ENCODE assay signal across 9 cellular contexts in the genomic region with DNA sequence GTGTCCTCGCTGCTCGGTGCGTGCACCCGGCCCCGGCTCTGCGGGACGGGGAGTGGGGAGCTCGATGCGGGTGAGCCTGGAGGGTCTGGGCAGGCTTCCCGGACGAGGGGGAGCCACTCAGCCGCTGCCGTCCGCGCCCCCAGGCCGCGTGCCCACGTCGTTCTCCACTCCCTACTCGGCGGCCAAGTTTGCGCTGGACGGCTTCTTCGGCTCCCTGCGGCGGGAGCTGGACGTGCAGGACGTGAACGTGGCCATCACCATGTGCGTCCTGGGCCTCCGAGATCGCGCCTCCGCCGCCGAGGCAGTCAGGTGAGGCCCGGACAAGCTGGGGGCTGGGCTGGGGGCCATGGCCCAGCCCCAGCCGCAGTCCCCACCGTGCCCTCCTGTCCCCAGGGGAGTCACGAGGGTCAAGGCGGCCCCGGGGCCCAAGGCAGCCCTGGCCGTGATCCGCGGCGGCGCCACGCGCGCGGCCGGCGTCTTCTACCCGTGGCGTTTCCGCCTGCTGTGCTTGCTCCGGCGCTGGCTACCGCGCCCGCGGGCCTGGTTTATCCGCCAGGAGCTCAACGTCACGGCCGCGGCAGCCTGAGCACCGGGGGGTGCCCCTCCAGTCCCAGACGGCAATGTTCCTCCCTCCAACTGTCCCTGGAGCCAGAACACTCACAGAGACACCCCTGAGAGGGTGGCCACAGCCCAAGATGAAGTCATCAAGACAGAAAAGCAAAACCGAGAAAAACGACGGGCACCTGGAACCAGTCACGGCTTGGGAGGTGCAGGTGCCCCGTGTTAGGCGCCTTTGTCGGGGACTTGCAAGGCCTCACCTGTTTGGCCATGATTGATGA. TPM values are rescaled to one million over a fixed set of nuclear protein-coding genes. Genes with fewer than 3 reads are reported as not detected.
A peak's percentile ranks its signal among the peaks of the same experiment; 100 is the strongest.
DNase-seq lines count a peak whose midpoint lies in the region; ATAC-seq, FAIRE-seq and TF ChIP-seq lines count a peak whose summit lies in the region.
"Had no signal": no experiment of that assay in that cellular context is flagged by ENCODE, and none has a peak within 500 bp of the region (broad histone marks: within the 10 kb centered on the region; RNA-seq: fewer than 3 reads in every experiment).

No MANE protein-coding gene starts in this region.

- 0 out of 6 replicates have a peak, but pooled peaks of 1 of the 3 experiments have one; percentile 8 for TF ChIP-seq CTCF in GM12878 (IDR thresholded peaks at IDR 0.05 in 2 of 3, conservative IDR thresholded peaks at IDR 0.05 in 1 of 3; ENCODE audit: control insufficient read depth in 2 of 3, extremely low read depth in 1 of 3, insufficient read depth in 1 of 3, low read depth in 3 of 3, low read length in 3 of 3)
- TF ChIP-seq CTCF in type B pancreatic cell (conservative IDR thresholded peaks at IDR 0.05) = peak; percentile 16

- SMC1A ChIA-PET in GM12878 (lab: Charles Lee; ENCODE audit: uncharacterized antibody, unreplicated experiment) = interaction anchor here (1.0 to 1.2 kb wide), 3 partner anchors 11 to 65 kb away, joined by 4 to 5 read pairs (median 4); a partner anchor contains a TSS

- no peak overlapping the region for H3K4me3 ChIP-seq in GM12878

- no peaks in the 10 kb centered on the region; the same call in 2 of the 3 replicates for H3K9me3 ChIP-seq in GM12878 (replicated peaks; ENCODE audit: control insufficient read depth, insufficient read depth, low read length)

- POLR2A ChIA-PET in GM12878 (lab: Charles Lee) = interaction anchor here (0.7 to 2.1 kb wide), 5 partner anchors 21 to 64 kb away, joined by 3 to 11 read pairs (median 5); a partner anchor contains a TSS

- H3K4me2 ChIP-seq in GM12878 (ENCODE audit: control insufficient read depth, insufficient read depth) = peak overlapping the region; percentile 63

- no peak overlapping the region for H3K9ac ChIP-seq in GM12878 (ENCODE audit: control insufficient read depth, insufficient read depth, low read length)

- TF ChIP-seq RAD21 in GM12878 (IDR thresholded peaks at IDR 0.05; ENCODE audit: insufficient read depth, low read depth, low read length) = no peak

- H3K36me3 ChIP-seq in GM12878 (ENCODE audit: control insufficient read depth in 2 of 2, insufficient read depth in 2 of 2, low read length in 1 of 2) = peaks cover under 1 to 11% of the 10 kb centered on the region in 2 experiments; a peak in 2 of 4 replicates

- 65% methylated on average over 54 of the region's 76 CpGs for WGBS in GM12878 (ENCODE audit: insufficient coverage, insufficient replicate concordance, low lambda C conversion rate, missing lambda C conversion rate)

- H3K9me3 Mint-ChIP-seq in activated naive CD4-positive, alpha-beta T cell treated with anti-CD3 and anti-CD28 coated beads for 36 hours = no peaks in the 10 kb centered on the region
- H3K9me3 Mint-ChIP-seq in activated naive CD4-positive, alpha-beta T cell treated with anti-CD3 and anti-CD28 coated beads, Interleukin-2, amount 50 U/mL, for 72 hours = no peaks in the 10 kb centered on the region
- H3K9me3 Mint-ChIP-seq in memory B cell = no peaks in the 10 kb centered on the region
- no peaks in the 10 kb centered on the region for H3K9me3 Mint-ChIP-seq in type B pancreatic cell

- peaks cover 3% of the 10 kb centered on the region; the same call in 1 of the 2 replicates for H3K4me1 ChIP-seq in GM12878 (ENCODE audit: control insufficient read depth, insufficient read depth, low read length)

- no peak for TF ChIP-seq POLR2A in GM12878 (IDR thresholded peaks at IDR 0.05; ENCODE audit: low read depth, low read length)

- TF ChIP-seq EP300 in GM12878 (IDR thresholded peaks at IDR 0.05; ENCODE audit: borderline replicate concordance in 1 of 2, control insufficient read depth in 1 of 2, low read depth in 2 of 2, low read length in 2 of 2) = no peak

- no TSS peak for BruUV-seq in GM12878 (replicated peaks; lab: Mats Ljungman, UMichigan)

- no peak for FAIRE-seq in GM12878 (lab: Jason Lieb, UNC)
- FAIRE-seq: D721Med had no signal

- no peak for ATAC-seq in activated naive CD4-positive, alpha-beta T cell treated with anti-CD3 and anti-CD28 coated beads, Interleukin-2, amount 50 U/mL, for 72 hours
- ATAC-seq in GM12878 = no peak
- ATAC-seq in memory B cell (ENCODE audit: low read depth) = no peak

- RAD21 ChIA-PET in GM12878 (lab: Charles Lee; ENCODE audit: unreplicated experiment) = interaction anchor here (1.0 to 2.1 kb wide), 4 partner anchors 33 to 140 kb away, joined by 3 to 12 read pairs (median 4); a partner anchor contains a TSS

- H3K27me3 ChIP-seq in GM12878 (replicated peaks in 1 of 2; ENCODE audit: control insufficient read depth in 2 of 2, insufficient read depth in 2 of 2, low read length in 1 of 2) = no peaks in the 10 kb centered on the region

- no peaks in the 10 kb centered on the region; the same call in 1 of the 2 replicates for H4K20me1 ChIP-seq in GM12878 (ENCODE audit: control insufficient read depth, insufficient read depth)

- peaks cover 26% of the 10 kb centered on the region for H3K36me3 Mint-ChIP-seq in activated naive CD4-positive, alpha-beta T cell treated with anti-CD3 and anti-CD28 coated beads for 36 hours (ENCODE audit: low read depth)
- peaks cover 19 to 27% of the 10 kb centered on the region in 2 donors for H3K36me3 Mint-ChIP-seq in activated naive CD4-positive, alpha-beta T cell treated with anti-CD3 and anti-CD28 coated beads, Interleukin-2, amount 50 U/mL, for 72 hours
- H3K36me3 Mint-ChIP-seq in memory B cell (peaks cover 4% of the 10 kb centered on the region), type B pancreatic cell (peaks cover 6% of the 10 kb centered on the region)

- H3K4me1 Mint-ChIP-seq in activated naive CD4-positive, alpha-beta T cell treated with anti-CD3 and anti-CD28 coated beads for 36 hours (ENCODE audit: low read depth) = peaks cover 18% of the 10 kb centered on the region
- peaks cover 23% of the 10 kb centered on the region for H3K4me1 Mint-ChIP-seq in memory B cell
- peaks cover 5% of the 10 kb centered on the region for H3K4me1 Mint-ChIP-seq in type B pancreatic cell (ENCODE audit: unreplicated experiment)

- CTCF ChIA-PET in activated naive CD4-positive, alpha-beta T cell treated with anti-CD3 and anti-CD28 coated beads for 36 hours (lab: Charles Lee) = interaction anchor here (0.6 to 2.8 kb wide), 13 partner anchors 17 to 835 kb away, joined by 3 to 9 read pairs (median 4); a partner anchor contains a TSS
- CTCF ChIA-PET in GM12878 (lab: Yijun Ruan, JAX) = interaction anchor here (0.6 to 2.9 kb wide), 17 partner anchors 11 to 556 kb away, joined by 3 to 21 read pairs (median 4); a partner anchor contains a TSS

- no peak overlapping the region for H3K27ac Mint-ChIP-seq in activated naive CD4-positive, alpha-beta T cell treated with anti-CD3 and anti-CD28 coated beads for 36 hours
- peak overlapping the region in 1 of 2 donors; percentile 31 for H3K27ac Mint-ChIP-seq in activated naive CD4-positive, alpha-beta T cell treated with anti-CD3 and anti-CD28 coated beads, Interleukin-2, amount 50 U/mL, for 72 hours
- peak overlapping the region; percentile 83 for H3K27ac Mint-ChIP-seq in memory B cell
- H3K27ac Mint-ChIP-seq in type B pancreatic cell = no peak overlapping the region

- H3K4me3 Mint-ChIP-seq in activated naive CD4-positive, alpha-beta T cell treated with anti-CD3 and anti-CD28 coated beads for 36 hours = peak overlapping the region; percentile 76
- H3K4me3 Mint-ChIP-seq in memory B cell (peak overlapping the region; percentile 84), type B pancreatic cell (peak overlapping the region; percentile 84)

- DNase-seq in activated naive CD4-positive, alpha-beta T cell treated with anti-CD3 and anti-CD28 coated beads for 36 hours = no peak
- no peak for DNase-seq in activated naive CD4-positive, alpha-beta T cell treated with anti-CD3 and anti-CD28 coated beads, Interleukin-2, amount 50 U/mL, for 72 hours (ENCODE audit: low spot score in 2 of 2)
- DNase-seq in GM12878 (ENCODE audit: low read depth, low spot score) (no peak), memory B cell (ENCODE audit: low spot score in 2 of 2) (no peak), type B pancreatic cell (ENCODE audit: extremely low spot score, unreplicated experiment) (no peak), germinal center (ENCODE audit: low spot score) (no peak)
- DNase-seq in activated CD4-positive, alpha-beta T cell treated with anti-CD3 and anti-CD28 coated beads, Interleukin-2, amount 50 U/mL, for 1 hour = no peak
- no peak for DNase-seq in stimulated activated CD4-positive, alpha-beta T cell treated with anti-CD3 and anti-CD28 coated beads, Interleukin-15, amount 100 ng/mL, for 24 hours

- in situ Hi-C loops in GM12878 (cut with MboI) = loop anchor here (10.0 kb wide), 1 partner anchor 1443 kb away; a partner anchor contains a TSS

- H3K27ac ChIP-seq in GM12878 (ENCODE audit: control insufficient read depth, insufficient read depth) = no peak overlapping the region

- no peaks in the 10 kb centered on the region for H3K27me3 Mint-ChIP-seq in activated naive CD4-positive, alpha-beta T cell treated with anti-CD3 and anti-CD28 coated beads for 36 hours (ENCODE audit: low read depth)
- H3K27me3 Mint-ChIP-seq in memory B cell = no peaks in the 10 kb centered on the region
- no peaks in the 10 kb centered on the region for H3K27me3 Mint-ChIP-seq in type B pancreatic cell

- H3K79me2 ChIP-seq in GM12878 (ENCODE audit: control insufficient read depth, insufficient read depth, low read length) = peaks cover 28% of the 10 kb centered on the region

- intact Hi-C loops in activated naive CD4-positive, alpha-beta T cell treated with anti-CD3 and anti-CD28 coated beads for 36 hours (cut with micrococcal nuclease) = loop anchor here (1.0 to 5.0 kb wide), 2 partner anchors 64 to 1215 kb away; a partner anchor contains a TSS
- intact Hi-C loops in GM12878 (cut with micrococcal nuclease; ENCODE audit: unreplicated experiment) = loop anchor here (5.0 kb wide), 1 partner anchor 65 kb away; a partner anchor contains a TSS

- H2AFZ ChIP-seq in GM12878 (ENCODE audit: control insufficient read depth, low read depth, low read length) = peak overlapping the region; percentile 56

RNA-seq across cellular contexts. Expression of a gene that starts 2.5 kb away (rescaled TPM):
- total RNA-seq in activated naive CD4-positive, alpha-beta T cell treated with anti-CD3 and anti-CD28 coated beads for 36 hours = 1,000 to 10,000 TPM; 1,916 to 2,003 TPM
- total RNA-seq in activated naive CD4-positive, alpha-beta T cell treated with anti-CD3 and anti-CD28 coated beads, Interleukin-2, amount 50 U/mL, for 72 hours = 1,000 to 10,000 TPM; 1,044 to 1,174 TPM
- total RNA-seq in GM12878 (2013; cell fraction: nucleolus; rRNA removed) = 94.2 and 106 TPM in 2 replicates
- total RNA-seq in GM12878 (2014; rRNA removed) = 1,704 and 2,091 TPM in 2 replicates
- 1,553 and 1,673 TPM in 2 replicates for total RNA-seq in GM12878 (2014; rRNA removed; fragmentation: Illumina TruSeq; extraction: Trizol)
- 1,583 and 1,661 TPM in 2 replicates for total RNA-seq in GM12878 (2021)
- 170 TPM for polyA plus RNA-seq in GM12878 (2011; ENCODE audit: low read depth)
- polyA plus RNA-seq in GM12878 (2011; rRNA removed) = 499 and 1,144 TPM in 2 replicates
- 723 and 1,358 TPM in 2 replicates for polyA plus RNA-seq in GM12878 (2011; cell fraction: cytosol; rRNA removed)
- 426 and 530 TPM in 2 replicates for polyA plus RNA-seq in GM12878 (2011; cell fraction: nucleus; rRNA removed)
- polyA plus RNA-seq in GM12878 (2012) = 3,043 and 3,382 TPM in 2 replicates
- 67.8 and 374 TPM in 2 replicates for polyA plus RNA-seq in GM12878 (2014; fragmentation: Illumina TruSeq; extraction: Trizol)
- polyA plus RNA-seq in GM12878 (2014; fragmentation: Nextera tagmentation; extraction: Ambion mirVana) = 1,000 to 10,000 TPM; 4,698 to 4,942 TPM
- polyA plus RNA-seq in GM12878 (2014; rRNA removed) = 2,015 and 2,575 TPM in 2 replicates
- 1,000 to 10,000 TPM; 2,328 to 2,411 TPM for polyA plus RNA-seq in GM12878 (2016; fragmentation: Nextera tagmentation; extraction: Ambion mirVana)
- 196 and 405 TPM in 2 replicates for polyA minus RNA-seq in GM12878 (2011; rRNA and poly(A)+ RNA removed)
- polyA minus RNA-seq in GM12878 (2011; cell fraction: cytosol; rRNA and poly(A)+ RNA removed) = 476 and 536 TPM in 2 replicates
- 142 and 195 TPM in 2 replicates for polyA minus RNA-seq in GM12878 (2011; cell fraction: nucleus; rRNA and poly(A)+ RNA removed)
- total RNA-seq in type B pancreatic cell (ENCODE audit: low replicate concordance) = 1,016 and 1,024 TPM in 2 replicates

RNA-seq across cellular contexts. Expression of a gene that starts 6.8 kb away (rescaled TPM):
- total RNA-seq in activated naive CD4-positive, alpha-beta T cell treated with anti-CD3 and anti-CD28 coated beads for 36 hours = 1 to 10 TPM; 2.6 to 3.0 TPM
- total RNA-seq in activated naive CD4-positive, alpha-beta T cell treated with anti-CD3 and anti-CD28 coated beads, Interleukin-2, amount 50 U/mL, for 72 hours = 1 to 10 TPM; 3.2 to 5.2 TPM
- total RNA-seq in GM12878 (2013; cell fraction: nucleolus; rRNA removed) = 0.64 and 2.5 TPM in 2 replicates
- total RNA-seq in GM12878 (2014; rRNA removed) = 1.2 and 1.7 TPM in 2 replicates
- 0.49 and 0.55 TPM in 2 replicates for total RNA-seq in GM12878 (2014; rRNA removed; fragmentation: Illumina TruSeq; extraction: Trizol)
- total RNA-seq in GM12878 (2021) = 1.1 and 1.5 TPM in 2 replicates
- polyA plus RNA-seq in GM12878 (2011; ENCODE audit: low read depth) = 0.31 TPM
- polyA plus RNA-seq in GM12878 (2011; rRNA removed) = 0.84 TPM in 2 replicates
- polyA plus RNA-seq in GM12878 (2011; cell fraction: cytosol; rRNA removed) = 1.8 and 3.0 TPM in 2 replicates
- 1.4 and 2.1 TPM in 2 replicates for polyA plus RNA-seq in GM12878 (2011; cell fraction: nucleus; rRNA removed)
- 2.0 and 2.6 TPM in 2 replicates for polyA plus RNA-seq in GM12878 (2012)
- polyA plus RNA-seq in GM12878 (2014; fragmentation: Illumina TruSeq; extraction: Trizol) = 0.29 TPM in 1 of 2 replicates, not detected in the other
- polyA plus RNA-seq in GM12878 (2014; fragmentation: Nextera tagmentation; extraction: Ambion mirVana) = under 1 TPM in 1 of 2 experiments, not detected in 1; 0.35 TPM
- 1.0 and 1.6 TPM in 2 replicates for polyA plus RNA-seq in GM12878 (2014; rRNA removed)
- polyA plus RNA-seq in GM12878 (2016; fragmentation: Nextera tagmentation; extraction: Ambion mirVana) = 1 to 10 TPM; 1.1 to 1.8 TPM
- polyA minus RNA-seq in GM12878 (2011; rRNA and poly(A)+ RNA removed) = 0.29 and 0.52 TPM in 2 replicates
- not detected in 2 replicates for polyA minus RNA-seq in GM12878 (2011; cell fraction: cytosol; rRNA and poly(A)+ RNA removed)
- polyA minus RNA-seq in GM12878 (2011; cell fraction: nucleus; rRNA and poly(A)+ RNA removed) = 0.77 TPM in 1 of 2 replicates, not detected in the other
- 6.2 and 11.0 TPM in 2 replicates for total RNA-seq in type B pancreatic cell (ENCODE audit: low replicate concordance)

RNA-seq across cellular contexts. Expression of a gene that starts 7.3 kb away (rescaled TPM):
- 10 to 100 TPM; 43.3 to 44.8 TPM for total RNA-seq in activated naive CD4-positive, alpha-beta T cell treated with anti-CD3 and anti-CD28 coated beads for 36 hours
- 10 to 100 TPM; 32.0 to 47.2 TPM for total RNA-seq in activated naive CD4-positive, alpha-beta T cell treated with anti-CD3 and anti-CD28 coated beads, Interleukin-2, amount 50 U/mL, for 72 hours
- 9.1 and 11.0 TPM in 2 replicates for total RNA-seq in GM12878 (2013; cell fraction: nucleolus; rRNA removed)
- total RNA-seq in GM12878 (2014; rRNA removed) = 177 and 211 TPM in 2 replicates
- total RNA-seq in GM12878 (2014; rRNA removed; fragmentation: Illumina TruSeq; extraction: Trizol) = 34.9 and 41.2 TPM in 2 replicates
- total RNA-seq in GM12878 (2021) = 61.1 and 61.3 TPM in 2 replicates
- 8.1 TPM for polyA plus RNA-seq in GM12878 (2011; ENCODE audit: low read depth)
- 12.4 and 24.3 TPM in 2 replicates for polyA plus RNA-seq in GM12878 (2011; rRNA removed)
- 32.8 and 53.4 TPM in 2 replicates for polyA plus RNA-seq in GM12878 (2011; cell fraction: cytosol; rRNA removed)
- polyA plus RNA-seq in GM12878 (2011; cell fraction: nucleus; rRNA removed) = 20.9 and 31.4 TPM in 2 replicates
- polyA plus RNA-seq in GM12878 (2012) = 44.0 and 63.5 TPM in 2 replicates
- 3.5 and 16.8 TPM in 2 replicates for polyA plus RNA-seq in GM12878 (2014; fragmentation: Illumina TruSeq; extraction: Trizol)
- 10 to 100 TPM in 1 of 2 experiments, 1 to 10 TPM in 1; 9.4 to 38.1 TPM for polyA plus RNA-seq in GM12878 (2014; fragmentation: Nextera tagmentation; extraction: Ambion mirVana)
- polyA plus RNA-seq in GM12878 (2014; rRNA removed) = 119 and 171 TPM in 2 replicates
- polyA plus RNA-seq in GM12878 (2016; fragmentation: Nextera tagmentation; extraction: Ambion mirVana) = 100 to 1,000 TPM; 113 to 118 TPM
- polyA minus RNA-seq in GM12878 (2011; rRNA and poly(A)+ RNA removed) = 4.8 and 13.2 TPM in 2 replicates
- polyA minus RNA-seq in GM12878 (2011; cell fraction: cytosol; rRNA and poly(A)+ RNA removed) = 6.2 and 10.8 TPM in 2 replicates
- polyA minus RNA-seq in GM12878 (2011; cell fraction: nucleus; rRNA and poly(A)+ RNA removed) = 8.9 and 16.1 TPM in 2 replicates
- total RNA-seq in type B pancreatic cell (ENCODE audit: low replicate concordance) = 42.2 and 50.0 TPM in 2 replicates

RNA-seq across cellular contexts. Expression of a gene that starts 32.4 kb away (rescaled TPM):
- total RNA-seq in activated naive CD4-positive, alpha-beta T cell treated with anti-CD3 and anti-CD28 coated beads for 36 hours = 100 to 1,000 TPM; 223 to 229 TPM
- 100 to 1,000 TPM; 178 to 359 TPM for total RNA-seq in activated naive CD4-positive, alpha-beta T cell treated with anti-CD3 and anti-CD28 coated beads, Interleukin-2, amount 50 U/mL, for 72 hours
- 160 and 169 TPM in 2 replicates for total RNA-seq in GM12878 (2013; cell fraction: nucleolus; rRNA removed)
- total RNA-seq in GM12878 (2014; rRNA removed) (85.0 and 92.7 TPM in 2 replicates), GM12878 (2014; rRNA removed; fragmentation: Illumina TruSeq; extraction: Trizol) (38.6 and 44.0 TPM in 2 replicates), GM12878 (2021) (136 and 137 TPM in 2 replicates), type B pancreatic cell (ENCODE audit: low replicate concordance) (68.0 and 74.0 TPM in 2 replicates)
- 26.8 TPM for polyA plus RNA-seq in GM12878 (2011; ENCODE audit: low read depth)
- polyA plus RNA-seq in GM12878 (2011; rRNA removed) (31.3 and 51.1 TPM in 2 replicates), GM12878 (2014; fragmentation: Illumina TruSeq; extraction: Trizol) (8.2 and 35.5 TPM in 2 replicates), GM12878 (2014; fragmentation: Nextera tagmentation; extraction: Ambion mirVana) (1 to 10 TPM in 1 of 2 experiments, under 1 TPM in 1; 0.61 to 3.2 TPM), GM12878 (2014; rRNA removed) (67.8 and 92.2 TPM in 2 replicates), GM12878 (2016; fragmentation: Nextera tagmentation; extraction: Ambion mirVana) (100 to 1,000 TPM in 1 of 2 experiments, 10 to 100 TPM in 1; 86.5 to 100 TPM)
- 78.2 and 118 TPM in 2 replicates for polyA plus RNA-seq in GM12878 (2011; cell fraction: cytosol; rRNA removed)
- 211 and 242 TPM in 2 replicates for polyA plus RNA-seq in GM12878 (2011; cell fraction: nucleus; rRNA removed)
- 97.2 and 102 TPM in 2 replicates for polyA plus RNA-seq in GM12878 (2012)
- polyA minus RNA-seq in GM12878 (2011; rRNA and poly(A)+ RNA removed) = 44.0 and 83.3 TPM in 2 replicates
- 36.6 and 42.2 TPM in 2 replicates for polyA minus RNA-seq in GM12878 (2011; cell fraction: cytosol; rRNA and poly(A)+ RNA removed)
- 33.6 and 49.1 TPM in 2 replicates for polyA minus RNA-seq in GM12878 (2011; cell fraction: nucleus; rRNA and poly(A)+ RNA removed)

RNA-seq across cellular contexts. Expression of a gene that starts 32.9 kb away (rescaled TPM):
- total RNA-seq in activated naive CD4-positive, alpha-beta T cell treated with anti-CD3 and anti-CD28 coated beads for 36 hours = not detected
- not detected for total RNA-seq in activated naive CD4-positive, alpha-beta T cell treated with anti-CD3 and anti-CD28 coated beads, Interleukin-2, amount 50 U/mL, for 72 hours
- not detected in 2 replicates for total RNA-seq in GM12878 (2013; cell fraction: nucleolus; rRNA removed)
- total RNA-seq in GM12878 (2014; rRNA removed) = not detected in 2 replicates
- total RNA-seq in GM12878 (2014; rRNA removed; fragmentation: Illumina TruSeq; extraction: Trizol) = not detected in 2 replicates
- 0.10 TPM in 1 of 2 replicates, not detected in the other for total RNA-seq in GM12878 (2021)
- polyA plus RNA-seq in GM12878 (2011; ENCODE audit: low read depth) = not detected
- 0.11 TPM in 1 of 2 replicates, not detected in the other for polyA plus RNA-seq in GM12878 (2011; rRNA removed)
- 0.06 and 0.07 TPM in 2 replicates for polyA plus RNA-seq in GM12878 (2011; cell fraction: cytosol; rRNA removed)
- polyA plus RNA-seq in GM12878 (2011; cell fraction: nucleus; rRNA removed) = 0.34 TPM in 1 of 2 replicates, not detected in the other
- 0.06 TPM in 1 of 2 replicates, not detected in the other for polyA plus RNA-seq in GM12878 (2012)
- polyA plus RNA-seq in GM12878 (2014; fragmentation: Illumina TruSeq; extraction: Trizol) = not detected in 2 replicates
- polyA plus RNA-seq in GM12878 (2014; fragmentation: Nextera tagmentation; extraction: Ambion mirVana) = under 1 TPM in 1 of 2 experiments, not detected in 1; 0.02 TPM
- polyA plus RNA-seq in GM12878 (2014; rRNA removed) = 0.06 TPM in 1 of 2 replicates, not detected in the other
- polyA plus RNA-seq in GM12878 (2016; fragmentation: Nextera tagmentation; extraction: Ambion mirVana) = under 1 TPM; 0.21 to 0.38 TPM
- 0.10 TPM in 1 of 2 replicates, not detected in the other for polyA minus RNA-seq in GM12878 (2011; rRNA and poly(A)+ RNA removed)
- not detected in 2 replicates for polyA minus RNA-seq in GM12878 (2011; cell fraction: cytosol; rRNA and poly(A)+ RNA removed)
- not detected in 2 replicates for polyA minus RNA-seq in GM12878 (2011; cell fraction: nucleus; rRNA and poly(A)+ RNA removed)
- 0.41 TPM in 1 of 2 replicates, not detected in the other for total RNA-seq in type B pancreatic cell (ENCODE audit: low replicate concordance)
